Comparison of ENCODE assay signal across 7 cellular contexts in the genomic region with DNA sequence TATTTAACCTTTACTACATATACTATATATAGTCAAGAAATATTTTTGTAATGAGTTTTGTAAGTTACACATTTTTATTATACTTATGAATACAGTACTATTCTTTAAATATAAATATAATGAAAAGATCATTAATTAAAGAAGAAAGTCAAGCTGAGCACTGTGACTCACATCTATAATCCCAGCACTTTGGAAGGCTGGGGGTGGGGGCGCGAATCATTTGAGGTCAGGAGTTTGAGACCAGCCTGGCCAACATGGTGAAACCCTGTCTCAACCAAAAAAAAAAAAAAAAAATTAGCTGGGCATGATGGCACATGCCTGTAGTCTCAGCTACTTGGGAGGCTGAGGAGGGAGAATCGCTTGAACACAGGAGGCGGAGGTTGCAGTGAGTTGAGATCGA. TPM values are rescaled to one million over a fixed set of nuclear protein-coding genes. Genes with fewer than 3 reads are reported as not detected.
A peak's percentile ranks its signal among the peaks of the same experiment; 100 is the strongest.
DNase-seq lines count a peak whose midpoint lies in the region; ATAC-seq, FAIRE-seq and TF ChIP-seq lines count a peak whose summit lies in the region.
"Not testable (repeated sequence)": the region's sequence is repeated elsewhere in the genome, so short reads cannot be mapped to it uniquely, and the experiment has no call there.

No MANE protein-coding gene starts in this region.

- ATAC-seq in RWPE2 (ENCODE audit: low read depth) = not testable (repeated sequence)

- peaks cover 83% of the 10 kb centered on the region for H3K79me2 ChIP-seq in mammary epithelial cell (ENCODE audit: insufficient read depth, low read length)

- not testable (repeated sequence) for H2AFZ ChIP-seq in mammary epithelial cell (ENCODE audit: low read depth, low read length)

- H3K4me1 ChIP-seq in HEK293 (ENCODE audit: control insufficient read depth, insufficient read depth, low read length) (peaks cover 14% of the 10 kb centered on the region), RWPE2 (ENCODE audit: insufficient read depth, poor library complexity, severe bottlenecking) (peaks cover 24% of the 10 kb centered on the region), mammary epithelial cell (ENCODE audit: insufficient read depth, low read length) (peaks cover 40% of the 10 kb centered on the region)
- H3K4me1 ChIP-seq in kidney (ENCODE audit: control insufficient read depth in 1 of 2, insufficient read depth in 1 of 2, low read depth in 1 of 2, low read length in 2 of 2) = not testable (repeated sequence)

- H3K9ac ChIP-seq in mammary epithelial cell (ENCODE audit: insufficient read depth, low read length); kidney (ENCODE audit: low read length in 2 of 2): not testable (repeated sequence)

- FAIRE-seq in kidney (lab: Jason Lieb, UNC) = peak; percentile 56

- H3K4me2 ChIP-seq in mammary epithelial cell (ENCODE audit: insufficient read depth, low read depth, low read length) = not testable (repeated sequence)

- in situ Hi-C loops in mammary epithelial cell (cut with MboI; ENCODE audit: low sequenced_read_pairs in 2 of 2) = loop anchor here in 1 of 2 donors (5.0 kb wide), 1 partner anchor 36 kb away; no protein-coding TSS in a partner anchor

- BruUV-seq in mammary epithelial cell (replicated peaks; lab: Mats Ljungman, UMichigan) = not testable (repeated sequence)

- H3K36me3 ChIP-seq in HEK293 (ENCODE audit: control insufficient read depth in 2 of 2, insufficient read depth in 1 of 2, low read length in 2 of 2) = peaks cover 11% of the 10 kb centered on the region in 2 experiments; a peak in 2 of 3 replicates
- H3K36me3 ChIP-seq in RWPE2 (ENCODE audit: low read depth); mammary epithelial cell (ENCODE audit: insufficient read depth, low read length); kidney (ENCODE audit: control insufficient read depth in 1 of 2, insufficient read depth in 2 of 2, low read length in 2 of 2): not testable (repeated sequence)

- H3K9me3 ChIP-seq in HEK293 (ENCODE audit: control insufficient read depth, insufficient read depth, low read depth, low read length); RWPE2 (ENCODE audit: severe bottlenecking); mammary epithelial cell (replicated peaks; ENCODE audit: insufficient read depth, low read length); kidney (ENCODE audit: control insufficient read depth in 1 of 2, low read length in 2 of 2): not testable (repeated sequence)

- POLR2A ChIA-PET in HEK293 (lab: Yijun Ruan, JAX) = interaction anchor here (0.6 kb wide), 1 partner anchor 37 kb away, joined by 5 read pairs; no protein-coding TSS in a partner anchor

- not testable (repeated sequence) for TF ChIP-seq CTCF in HEK293 (tag by site-specific recombination; IDR thresholded peaks at IDR 0.05); RWPE2 (IDR thresholded peaks at IDR 0.05; ENCODE audit: poor library complexity, severe bottlenecking); mammary epithelial cell (conservative IDR thresholded peaks at IDR 0.05 in 1 of 2, IDR thresholded peaks at IDR 0.05 in 1 of 2; ENCODE audit: extremely low read depth in 1 of 2, insufficient read depth in 1 of 2, low read depth in 1 of 2, low read length in 2 of 2); fibroblast of mammary gland (conservative IDR thresholded peaks at IDR 0.05; ENCODE audit: control insufficient read depth, insufficient read depth, low read depth, low read length); kidney (IDR thresholded peaks at IDR 0.05; ENCODE audit: borderline replicate concordance, extremely low read depth, insufficient read depth)

- not testable (repeated sequence) for H3K27ac ChIP-seq in HEK293 (ENCODE audit: extremely low read depth, low read depth, low read length); mammary epithelial cell (ENCODE audit: insufficient read depth, low read depth, low read length); kidney (ENCODE audit: low read depth in 2 of 2, low read length in 2 of 2)
- peak overlapping the region; percentile 10 for H3K27ac ChIP-seq in RWPE2 (ENCODE audit: poor library complexity, severe bottlenecking)

- 85% methylated on average over 5 of the region's 5 CpGs for WGBS in mammary epithelial cell (ENCODE audit: low coverage, missing lambda C conversion rate)

- DNase-seq in EL (peak; percentile 47), LHCN-M2 (ENCODE audit: low read depth) (peak; percentile 55), mammary epithelial cell (peak; percentile 55), fibroblast of mammary gland (ENCODE audit: low read depth) (peak; percentile 33)
- DNase-seq in RWPE2 (ENCODE audit: low spot score); kidney: not testable (repeated sequence)

- not testable (repeated sequence) for H3K4me3 ChIP-seq in HEK293 (ENCODE audit: low read depth, low read length); RWPE2 (ENCODE audit: severe bottlenecking); mammary epithelial cell (replicated peaks in 1 of 3; ENCODE audit: insufficient read depth in 1 of 3, low read depth in 2 of 3, low read length in 3 of 3); fibroblast of mammary gland (ENCODE audit: control insufficient read depth, low read depth, low read length); kidney (ENCODE audit: low read length in 2 of 2)

- intact Hi-C loops in mammary epithelial cell (cut with micrococcal nuclease) = loop anchor here (5.0 kb wide), 1 partner anchor 101 kb away; no protein-coding TSS in a partner anchor
- intact Hi-C loops in kidney (cut with DNase I) = not testable (repeated sequence)

- not testable (repeated sequence) for H4K20me1 ChIP-seq in mammary epithelial cell (ENCODE audit: insufficient read depth, low read length)

- dilution Hi-C loops in mammary epithelial cell (cut with HindIII; ENCODE audit: low sequenced_read_pairs) = not testable (repeated sequence)

- H3K27me3 ChIP-seq in RWPE2 (ENCODE audit: insufficient read depth, poor library complexity, severe bottlenecking); mammary epithelial cell (ENCODE audit: insufficient read depth, low read length): not testable (repeated sequence)

- CTCF ChIA-PET in HEK293 (lab: Yijun Ruan, JAX) = interaction anchor here (0.6 to 1.7 kb wide), 3 partner anchors 221 to 987 kb away, joined by 4 to 5 read pairs (median 5); no protein-coding TSS in a partner anchor
- CTCF ChIA-PET in mammary epithelial cell (lab: Charles Lee; ENCODE audit: low non-redundant PET) = not testable (repeated sequence)

TF ChIP-seq in HEK293, 187 proteins besides CTCF, POLR2A, EP300 and RAD21 (continues in another document):
- TF ChIP-seq GLIS1 (tag by site-specific recombination; IDR thresholded peaks at IDR 0.05) = peak; percentile 23; the same call in 1 of the 2 replicates
- TF ChIP-seq ZNF362 (tag by site-specific recombination; IDR thresholded peaks at IDR 0.05) = 0 out of 2 replicates have a peak, but pooled peaks have one; percentile 35
- TF ChIP-seq PATZ1 (tag by site-specific recombination; IDR thresholded peaks at IDR 0.05) = 0 out of 2 replicates have a peak, but pooled peaks have one; percentile 21

RNA-seq across cellular contexts. Expression of gene SPIRE1, which starts 14.2 kb away (rescaled TPM):
- 21.6 and 26.0 TPM in 2 replicates for total RNA-seq in LHCN-M2 (2014; rRNA removed)
- polyA plus RNA-seq in LHCN-M2 (2012) = 15.9 TPM
- 10 to 100 TPM; 49.3 to 63.8 TPM for total RNA-seq in mammary epithelial cell
- polyA plus RNA-seq in mammary epithelial cell = 14.3 TPM
- 32.5 TPM for polyA minus RNA-seq in mammary epithelial cell
- 35.1 TPM for total RNA-seq in kidney
- polyA plus RNA-seq in kidney (ENCODE audit: insufficient read depth, low read depth, low replicate concordance) = 12.3 TPM

RNA-seq across cellular contexts. Expression of gene CEP76, which starts 58.8 kb away (rescaled TPM):
- 12.9 and 13.8 TPM in 2 replicates for total RNA-seq in LHCN-M2 (2014; rRNA removed)
- polyA plus RNA-seq in LHCN-M2 (2012) = 2.6 TPM
- 1 to 10 TPM; 6.2 to 7.5 TPM for total RNA-seq in mammary epithelial cell
- polyA plus RNA-seq in mammary epithelial cell = 5.7 TPM
- polyA minus RNA-seq in mammary epithelial cell = 6.9 TPM
- total RNA-seq in kidney = 5.3 TPM
- 2.0 TPM for polyA plus RNA-seq in kidney (ENCODE audit: insufficient read depth, low read depth, low replicate concordance)

RNA-seq across cellular contexts. Expression of gene PSMG2, which starts 59.1 kb away (rescaled TPM):
- 92.8 and 95.2 TPM in 2 replicates for total RNA-seq in LHCN-M2 (2014; rRNA removed)
- 49.1 TPM for polyA plus RNA-seq in LHCN-M2 (2012)
- total RNA-seq in mammary epithelial cell = 10 to 100 TPM; 47.7 to 67.9 TPM
- polyA plus RNA-seq in mammary epithelial cell = 44.0 TPM
- polyA minus RNA-seq in mammary epithelial cell = 34.0 TPM
- 66.2 TPM for total RNA-seq in kidney
- polyA plus RNA-seq in kidney (ENCODE audit: insufficient read depth, low read depth, low replicate concordance) = 108 TPM
